Comparison of ENCODE assay signal across 8 cellular contexts in the genomic region with DNA sequence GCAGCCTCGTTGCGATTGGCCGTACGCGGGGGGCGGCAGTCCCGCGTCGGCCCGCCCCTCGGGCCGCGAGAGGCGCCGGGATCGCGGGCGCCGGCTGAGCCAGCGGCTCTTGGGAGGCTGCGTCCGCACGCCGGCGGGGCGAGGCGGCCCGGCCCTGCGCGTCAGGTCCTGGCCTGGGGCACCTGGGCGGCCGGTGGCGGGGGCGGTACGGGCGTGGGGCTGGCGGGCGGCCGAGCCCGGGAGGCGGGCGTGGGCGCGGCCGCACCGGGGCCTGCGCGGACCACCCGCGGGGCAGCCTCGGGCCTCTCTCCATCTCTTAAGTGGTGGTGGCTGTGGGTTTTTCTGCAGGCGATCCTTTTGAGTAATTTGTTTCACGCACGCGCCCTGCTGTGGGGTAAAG. TPM values are rescaled to one million over a fixed set of nuclear protein-coding genes. Genes with fewer than 3 reads are reported as not detected.
DNase-seq lines count a peak whose midpoint lies in the region; ATAC-seq and TF ChIP-seq lines count a peak whose summit lies in the region.
"Not testable (repeated sequence)": the region's sequence is repeated elsewhere in the genome, so short reads cannot be mapped to it uniquely, and the experiment has no call there.

No MANE protein-coding gene starts in this region.

- H3K4me1 ChIP-seq in CD4-positive, alpha-beta memory T cell (ENCODE audit: insufficient read depth, low read length): peaks cover 19% of the 10 kb centered on the region
- H3K4me1 ChIP-seq in OCI-LY3 (ENCODE audit: low read length): not testable (repeated sequence)
- H3K4me1 ChIP-seq in right atrium auricular region: peaks cover 0 to 21% of the 10 kb centered on the region in 2 donors

- H3K27ac ChIP-seq in CD4-positive, alpha-beta memory T cell (ENCODE audit: low read depth, low read length); OCI-LY3 (ENCODE audit: low read length): not testable (repeated sequence)
- H3K27ac ChIP-seq in right atrium auricular region: peak overlapping the region; percentile 39 to 45

- H3K27me3 ChIP-seq in CD4-positive, alpha-beta memory T cell (ENCODE audit: insufficient read depth, low read length); OCI-LY3 (ENCODE audit: low read depth, low read length); right atrium auricular region: not testable (repeated sequence)

- peak overlapping the region; percentile 65; the same call in 1 of the 2 replicates for H3K4me2 ChIP-seq in OCI-LY3 (ENCODE audit: low read length)

- not testable (repeated sequence) for H3K36me3 Mint-ChIP-seq in CD4-positive, alpha-beta memory T cell; natural killer cell
- peaks cover 10 to 23% of the 10 kb centered on the region in 2 donors for H3K36me3 Mint-ChIP-seq in stimulated activated naive B cell treated with anti-CD40 and anti-IgM and Interleukin-4, amounts not matched to agents 10 μg/mL and 1 μg/mL and 100 μg/mL, for 72 hours

- intact Hi-C loops in CD4-positive, alpha-beta memory T cell (cut with micrococcal nuclease); natural killer cell (cut with micrococcal nuclease): not testable (repeated sequence)

- peak; percentile 29 for ATAC-seq in GM21529 (IDR thresholded peaks at IDR 0.05; ENCODE audit: unreplicated experiment)
- not testable (repeated sequence) for ATAC-seq in natural killer cell
- peak in 1 of 2 donors; percentile 49 for ATAC-seq in stimulated activated naive B cell treated with anti-CD40 and anti-IgM and Interleukin-4, amounts not matched to agents 10 μg/mL and 1 μg/mL and 100 μg/mL, for 72 hours (replicated peaks)

- H3K9me3 ChIP-seq in CD4-positive, alpha-beta memory T cell (ENCODE audit: control insufficient read depth in 1 of 2, low read length in 2 of 2); OCI-LY3 (ENCODE audit: insufficient read depth, low read length); right atrium auricular region: not testable (repeated sequence)

- H3K4me3 Mint-ChIP-seq in CD4-positive, alpha-beta memory T cell: peak overlapping the region; percentile 87 to 93 (median 90)
- H3K4me3 Mint-ChIP-seq in natural killer cell: peak overlapping the region; percentile 94
- peak overlapping the region; percentile 87 to 95 for H3K4me3 Mint-ChIP-seq in stimulated activated naive B cell treated with anti-CD40 and anti-IgM and Interleukin-4, amounts not matched to agents 10 μg/mL and 1 μg/mL and 100 μg/mL, for 72 hours

- TF ChIP-seq CTCF in OCI-LY3 (IDR thresholded peaks at IDR 0.05; ENCODE audit: low read depth, low read length); right atrium auricular region (IDR thresholded peaks at IDR 0.05); natural killer cell (IDR thresholded peaks at IDR 0.05): not testable (repeated sequence)

- not testable (repeated sequence) for H3K9ac ChIP-seq in OCI-LY3 (ENCODE audit: low read length)

- peak overlapping the region in 6 of 7 donors; percentile 64 to 96 (median 80) for H3K27ac Mint-ChIP-seq in CD4-positive, alpha-beta memory T cell
- H3K27ac Mint-ChIP-seq in natural killer cell: peak overlapping the region in 1 of 2 donors; percentile 85
- not testable (repeated sequence) for H3K27ac Mint-ChIP-seq in stimulated activated naive B cell treated with anti-CD40 and anti-IgM and Interleukin-4, amounts not matched to agents 10 μg/mL and 1 μg/mL and 100 μg/mL, for 72 hours

- H3K79me2 ChIP-seq in OCI-LY3 (ENCODE audit: low read length): not testable (repeated sequence)

- H2AFZ ChIP-seq in OCI-LY3 (ENCODE audit: low read depth, low read length): not testable (repeated sequence)

- H3K27me3 Mint-ChIP-seq in CD4-positive, alpha-beta memory T cell; natural killer cell (ENCODE audit: low read depth in 2 of 2); stimulated activated naive B cell treated with anti-CD40 and anti-IgM and Interleukin-4, amounts not matched to agents 10 μg/mL and 1 μg/mL and 100 μg/mL, for 72 hours: not testable (repeated sequence)

- H3K4me3 ChIP-seq in CD4-positive, alpha-beta memory T cell (ENCODE audit: low read length in 2 of 2): peak overlapping the region in 1 of 2 donors; percentile 19
- H3K4me3 ChIP-seq in OCI-LY3 (ENCODE audit: low read length) (peak overlapping the region; percentile 77), right atrium auricular region (peak overlapping the region; percentile 45 to 50)

- peaks cover 24 to 44% (median 28%) of the 10 kb centered on the region in 4 donors for H3K4me1 Mint-ChIP-seq in CD4-positive, alpha-beta memory T cell
- H3K4me1 Mint-ChIP-seq in natural killer cell: peaks cover 22 to 36% of the 10 kb centered on the region in 2 donors
- H3K4me1 Mint-ChIP-seq in stimulated activated naive B cell treated with anti-CD40 and anti-IgM and Interleukin-4, amounts not matched to agents 10 μg/mL and 1 μg/mL and 100 μg/mL, for 72 hours: peaks cover 5 to 36% of the 10 kb centered on the region in 2 donors

- DNase-seq in CD4-positive, alpha-beta memory T cell: peak in 4 of 5 donors; percentile 35 to 52 (median 45)
- DNase-seq in activated T-cell treated with anti-CD3 and anti-CD28 coated beads for 48 hours (ENCODE audit: low read depth): peak; percentile 15
- peak; percentile 38 for DNase-seq in cerebellum (ENCODE audit: low spot score)
- DNase-seq in right atrium auricular region (ENCODE audit: low spot score); stimulated activated naive B cell treated with anti-CD40 and anti-IgM and Interleukin-4, amounts not matched to agents 10 μg/mL and 1 μg/mL and 100 μg/mL, for 72 hours: not testable (repeated sequence)
- DNase-seq in natural killer cell: peak; percentile 35

- CTCF ChIA-PET in CD4-positive, alpha-beta memory T cell (lab: Charles Lee; ENCODE audit: partially characterized antibody): not testable (repeated sequence)

- not testable (repeated sequence) for H4K20me1 ChIP-seq in OCI-LY3 (ENCODE audit: insufficient read depth, low read length)

- POLR2A ChIA-PET in CD4-positive, alpha-beta memory T cell (lab: Charles Lee; ENCODE audit: partially characterized antibody): not testable (repeated sequence)

- not testable (repeated sequence) for H3K9me3 Mint-ChIP-seq in CD4-positive, alpha-beta memory T cell; natural killer cell; stimulated activated naive B cell treated with anti-CD40 and anti-IgM and Interleukin-4, amounts not matched to agents 10 μg/mL and 1 μg/mL and 100 μg/mL, for 72 hours

- H3K36me3 ChIP-seq in CD4-positive, alpha-beta memory T cell (ENCODE audit: insufficient read depth, low read length); OCI-LY3 (replicated peaks; ENCODE audit: low read depth, low read length); right atrium auricular region: not testable (repeated sequence)

RNA-seq across cellular contexts. Expression of gene GOLGA6L26, which starts 30.3 kb away (rescaled TPM):
- total RNA-seq in CD4-positive, alpha-beta memory T cell: not detected
- not detected for polyA plus RNA-seq in CD4-positive, alpha-beta memory T cell
- total RNA-seq in cerebellum (not detected), right atrium auricular region (not detected), natural killer cell (not detected)

RNA-seq across cellular contexts. Expression of gene GOLGA8S, which starts 50.9 kb away (rescaled TPM):
- total RNA-seq in CD4-positive, alpha-beta memory T cell: under 1 TPM; 0.30 to 0.35 TPM
- polyA plus RNA-seq in CD4-positive, alpha-beta memory T cell: not detected
- 0.18 TPM for total RNA-seq in cerebellum
- under 1 TPM; 0.31 to 0.33 TPM for total RNA-seq in right atrium auricular region
- total RNA-seq in natural killer cell: 1 to 10 TPM; 2.3 to 6.0 (median 2.8) TPM
